ENCODE assay signal across 2 cellular contexts in genomic region chr16:24255446-24256352, GRCh38.
TF ChIP-seq lines count a peak whose summit lies in the region.

TSS of gene CACNG3 (plus strand) at chr16:24256335. CDS start at chr16:24256755, 420 bp downstream.

TF ChIP-seq in HCT116, 20 proteins besides CTCF, POLR2A, EP300 and RAD21:
- TF ChIP-seq REST (IDR thresholded peaks at IDR 0.05; ENCODE audit: low read depth) (peak; percentile 57), CBX3 (IDR thresholded peaks at IDR 0.05; ENCODE audit: low read depth) (no peak)

TF ChIP-seq in K562, 482 proteins besides CTCF, POLR2A, EP300 and RAD21 (continued from another document and continues in another):
- TF ChIP-seq, protein P1, sequence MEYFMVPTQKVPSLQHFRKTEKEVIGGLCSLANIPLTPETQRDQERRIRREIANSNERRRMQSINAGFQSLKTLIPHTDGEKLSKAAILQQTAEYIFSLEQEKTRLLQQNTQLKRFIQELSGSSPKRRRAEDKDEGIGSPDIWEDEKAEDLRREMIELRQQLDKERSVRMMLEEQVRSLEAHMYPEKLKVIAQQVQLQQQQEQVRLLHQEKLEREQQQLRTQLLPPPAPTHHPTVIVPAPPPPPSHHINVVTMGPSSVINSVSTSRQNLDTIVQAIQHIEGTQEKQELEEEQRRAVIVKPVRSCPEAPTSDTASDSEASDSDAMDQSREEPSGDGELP (CRISPR knock-in tag; IDR thresholded peaks at IDR 0.05; ENCODE audit: borderline replicate concordance): peak; percentile 89
- TF ChIP-seq ZNF644 (tag; IDR thresholded peaks at IDR 0.05; ENCODE audit: low read depth): peak; percentile 83
- no peak for TF ChIP-seq GTF2F1 (IDR thresholded peaks at IDR 0.05; ENCODE audit: low read depth, low read length)
- TF ChIP-seq ZFP1 (CRISPR knock-in tag; IDR thresholded peaks at IDR 0.05): no peak
- TF ChIP-seq, protein P2, sequence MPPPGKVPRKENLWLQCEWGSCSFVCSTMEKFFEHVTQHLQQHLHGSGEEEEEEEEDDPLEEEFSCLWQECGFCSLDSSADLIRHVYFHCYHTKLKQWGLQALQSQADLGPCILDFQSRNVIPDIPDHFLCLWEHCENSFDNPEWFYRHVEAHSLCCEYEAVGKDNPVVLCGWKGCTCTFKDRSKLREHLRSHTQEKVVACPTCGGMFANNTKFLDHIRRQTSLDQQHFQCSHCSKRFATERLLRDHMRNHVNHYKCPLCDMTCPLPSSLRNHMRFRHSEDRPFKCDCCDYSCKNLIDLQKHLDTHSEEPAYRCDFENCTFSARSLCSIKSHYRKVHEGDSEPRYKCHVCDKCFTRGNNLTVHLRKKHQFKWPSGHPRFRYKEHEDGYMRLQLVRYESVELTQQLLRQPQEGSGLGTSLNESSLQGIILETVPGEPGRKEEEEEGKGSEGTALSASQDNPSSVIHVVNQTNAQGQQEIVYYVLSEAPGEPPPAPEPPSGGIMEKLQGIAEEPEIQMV (tag; conservative IDR thresholded peaks at IDR 0.05; ENCODE audit: low read depth): 0 out of 2 replicates have a peak, but pooled peaks have one; percentile 18
- TF ChIP-seq CTBP1 (IDR thresholded peaks at IDR 0.05; ENCODE audit: borderline replicate concordance): no peak
- TF ChIP-seq HLTF (IDR thresholded peaks at IDR 0.05): no peak
- peak; percentile 71 for TF ChIP-seq FOXP1 (CRISPR knock-in tag; IDR thresholded peaks at IDR 0.05)
- 0 out of 2 replicates have a peak, but pooled peaks have one; percentile 27 for TF ChIP-seq FOXJ3 (CRISPR knock-in tag; IDR thresholded peaks at IDR 0.05)
- TF ChIP-seq SMARCB1 (IDR thresholded peaks at IDR 0.05; ENCODE audit: insufficient read length, low read depth): no peak
- TF ChIP-seq GABPA (tag; conservative IDR thresholded peaks at IDR 0.05; ENCODE audit: low read depth): no peak
- TF ChIP-seq NFATC3 (IDR thresholded peaks at IDR 0.05): no peak
- no peak for TF ChIP-seq CREB3L1 (IDR thresholded peaks at IDR 0.05; ENCODE audit: borderline replicate concordance, low read depth)
- TF ChIP-seq CBX2 (IDR thresholded peaks at IDR 0.05; ENCODE audit: insufficient read depth, low read length, poor library complexity, severe bottlenecking): no peak
- peak; percentile 28; the same call in 1 of the 2 replicates for TF ChIP-seq ZFX (CRISPR knock-in tag; IDR thresholded peaks at IDR 0.05)
- TF ChIP-seq, protein P3, sequence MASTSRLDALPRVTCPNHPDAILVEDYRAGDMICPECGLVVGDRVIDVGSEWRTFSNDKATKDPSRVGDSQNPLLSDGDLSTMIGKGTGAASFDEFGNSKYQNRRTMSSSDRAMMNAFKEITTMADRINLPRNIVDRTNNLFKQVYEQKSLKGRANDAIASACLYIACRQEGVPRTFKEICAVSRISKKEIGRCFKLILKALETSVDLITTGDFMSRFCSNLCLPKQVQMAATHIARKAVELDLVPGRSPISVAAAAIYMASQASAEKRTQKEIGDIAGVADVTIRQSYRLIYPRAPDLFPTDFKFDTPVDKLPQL (IDR thresholded peaks at IDR 0.05; ENCODE audit: extremely low read depth, insufficient read length): no peak
- no peak for TF ChIP-seq ZNF318 (IDR thresholded peaks at IDR 0.05; ENCODE audit: borderline replicate concordance in 1 of 2, low read depth in 1 of 2)
- TF ChIP-seq, protein P4, sequence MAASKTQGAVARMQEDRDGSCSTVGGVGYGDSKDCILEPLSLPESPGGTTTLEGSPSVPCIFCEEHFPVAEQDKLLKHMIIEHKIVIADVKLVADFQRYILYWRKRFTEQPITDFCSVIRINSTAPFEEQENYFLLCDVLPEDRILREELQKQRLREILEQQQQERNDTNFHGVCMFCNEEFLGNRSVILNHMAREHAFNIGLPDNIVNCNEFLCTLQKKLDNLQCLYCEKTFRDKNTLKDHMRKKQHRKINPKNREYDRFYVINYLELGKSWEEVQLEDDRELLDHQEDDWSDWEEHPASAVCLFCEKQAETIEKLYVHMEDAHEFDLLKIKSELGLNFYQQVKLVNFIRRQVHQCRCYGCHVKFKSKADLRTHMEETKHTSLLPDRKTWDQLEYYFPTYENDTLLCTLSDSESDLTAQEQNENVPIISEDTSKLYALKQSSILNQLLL (CRISPR knock-in tag; IDR thresholded peaks at IDR 0.05; ENCODE audit: borderline replicate concordance): no peak
- TF ChIP-seq, protein P5, sequence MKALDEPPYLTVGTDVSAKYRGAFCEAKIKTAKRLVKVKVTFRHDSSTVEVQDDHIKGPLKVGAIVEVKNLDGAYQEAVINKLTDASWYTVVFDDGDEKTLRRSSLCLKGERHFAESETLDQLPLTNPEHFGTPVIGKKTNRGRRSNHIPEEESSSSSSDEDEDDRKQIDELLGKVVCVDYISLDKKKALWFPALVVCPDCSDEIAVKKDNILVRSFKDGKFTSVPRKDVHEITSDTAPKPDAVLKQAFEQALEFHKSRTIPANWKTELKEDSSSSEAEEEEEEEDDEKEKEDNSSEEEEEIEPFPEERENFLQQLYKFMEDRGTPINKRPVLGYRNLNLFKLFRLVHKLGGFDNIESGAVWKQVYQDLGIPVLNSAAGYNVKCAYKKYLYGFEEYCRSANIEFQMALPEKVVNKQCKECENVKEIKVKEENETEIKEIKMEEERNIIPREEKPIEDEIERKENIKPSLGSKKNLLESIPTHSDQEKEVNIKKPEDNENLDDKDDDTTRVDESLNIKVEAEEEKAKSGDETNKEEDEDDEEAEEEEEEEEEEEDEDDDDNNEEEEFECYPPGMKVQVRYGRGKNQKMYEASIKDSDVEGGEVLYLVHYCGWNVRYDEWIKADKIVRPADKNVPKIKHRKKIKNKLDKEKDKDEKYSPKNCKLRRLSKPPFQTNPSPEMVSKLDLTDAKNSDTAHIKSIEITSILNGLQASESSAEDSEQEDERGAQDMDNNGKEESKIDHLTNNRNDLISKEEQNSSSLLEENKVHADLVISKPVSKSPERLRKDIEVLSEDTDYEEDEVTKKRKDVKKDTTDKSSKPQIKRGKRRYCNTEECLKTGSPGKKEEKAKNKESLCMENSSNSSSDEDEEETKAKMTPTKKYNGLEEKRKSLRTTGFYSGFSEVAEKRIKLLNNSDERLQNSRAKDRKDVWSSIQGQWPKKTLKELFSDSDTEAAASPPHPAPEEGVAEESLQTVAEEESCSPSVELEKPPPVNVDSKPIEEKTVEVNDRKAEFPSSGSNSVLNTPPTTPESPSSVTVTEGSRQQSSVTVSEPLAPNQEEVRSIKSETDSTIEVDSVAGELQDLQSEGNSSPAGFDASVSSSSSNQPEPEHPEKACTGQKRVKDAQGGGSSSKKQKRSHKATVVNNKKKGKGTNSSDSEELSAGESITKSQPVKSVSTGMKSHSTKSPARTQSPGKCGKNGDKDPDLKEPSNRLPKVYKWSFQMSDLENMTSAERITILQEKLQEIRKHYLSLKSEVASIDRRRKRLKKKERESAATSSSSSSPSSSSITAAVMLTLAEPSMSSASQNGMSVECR (CRISPR knock-in tag; IDR thresholded peaks at IDR 0.05): peak; percentile 97
- TF ChIP-seq ETV5 (CRISPR knock-in tag; IDR thresholded peaks at IDR 0.05; ENCODE audit: low read depth): peak; percentile 46; the same call in 1 of the 2 replicates
- no peak for TF ChIP-seq ILF3 (IDR thresholded peaks at IDR 0.05; ENCODE audit: borderline replicate concordance)
- peak; percentile 76 for TF ChIP-seq SMAD4 (CRISPR knock-in tag; conservative IDR thresholded peaks at IDR 0.05)
- no peak for TF ChIP-seq RHOXF2B (CRISPR knock-in tag; conservative IDR thresholded peaks at IDR 0.05)
- no peak for TF ChIP-seq ZNF282 (CRISPR knock-in tag; IDR thresholded peaks at IDR 0.05)
- no peak for TF ChIP-seq SMAD1 (IDR thresholded peaks at IDR 0.05; ENCODE audit: low read depth, low read length, partially characterized antibody)
- no peak for TF ChIP-seq TGIF2 (CRISPR knock-in tag; IDR thresholded peaks at IDR 0.05)
- TF ChIP-seq YY1 (IDR thresholded peaks at IDR 0.05; ENCODE audit: borderline replicate concordance in 1 of 3, control insufficient read depth in 1 of 3, extremely low read depth in 1 of 3, insufficient read depth in 3 of 3, insufficient read length in 1 of 3, insufficient replicate concordance in 2 of 3, low read depth in 1 of 3, low read length in 2 of 3): no peak
- TF ChIP-seq NCOA1 (IDR thresholded peaks at IDR 0.05; ENCODE audit: low read depth): peak; percentile 95
- no peak for TF ChIP-seq USF2 (CRISPR knock-in tag; IDR thresholded peaks at IDR 0.05)
- TF ChIP-seq ZBTB33 (CRISPR knock-in tag; IDR thresholded peaks at IDR 0.05): peak; percentile 58; the same call in 1 of the 2 replicates
- no peak for TF ChIP-seq CGGBP1 (CRISPR knock-in tag; IDR thresholded peaks at IDR 0.05)
